8 cellular contexts compared by ENCODE assay signal in the genomic region with DNA sequence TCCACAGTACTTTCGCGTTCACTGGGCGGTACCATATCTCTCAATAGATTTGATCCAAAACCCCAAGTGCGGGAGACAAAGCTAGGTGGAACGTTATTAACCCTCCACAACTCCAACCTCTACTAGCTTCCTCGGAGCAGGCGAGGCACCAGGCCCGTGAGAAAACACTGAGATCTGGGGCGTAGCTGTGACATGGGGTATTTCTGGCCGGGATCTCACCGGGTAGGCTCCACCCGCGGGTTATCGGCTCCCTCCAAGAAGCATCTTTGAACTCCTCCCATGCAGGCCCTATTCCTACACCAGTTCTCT. TPM values are rescaled to one million over a fixed set of nuclear protein-coding genes. Genes with fewer than 3 reads are reported as not detected.
DNase-seq lines count a peak whose midpoint lies in the region; ATAC-seq, FAIRE-seq and TF ChIP-seq lines count a peak whose summit lies in the region.

No MANE protein-coding gene starts in this region.

- H3K4me2 ChIP-seq in PC-3 (ENCODE audit: low read length), result peak overlapping the region; percentile 88
- H3K4me2 ChIP-seq in endothelial cell of umbilical vein (ENCODE audit: insufficient read depth, low read length), result peak overlapping the region; percentile 76

- H3K4me3 ChIP-seq in PC-3 (ENCODE audit: low read length) (peak overlapping the region; percentile 97), endothelial cell of umbilical vein (replicated peaks in 1 of 3; ENCODE audit: insufficient read depth in 1 of 3, low read depth in 1 of 3, low read length in 3 of 3) (peak overlapping the region; percentile 6 to 76 (median 69))

- H3K36me3 ChIP-seq in PC-3 (ENCODE audit: low read depth, low read length) (no peaks in the 10 kb centered on the region), endothelial cell of umbilical vein (ENCODE audit: control insufficient read depth in 2 of 2, extremely low read depth in 1 of 2, insufficient read depth in 2 of 2, low read length in 2 of 2) (no peaks in the 10 kb centered on the region)

- H2AFZ ChIP-seq in PC-3 (ENCODE audit: low read length), result peak overlapping the region; percentile 98
- peak overlapping the region; percentile 82 for H2AFZ ChIP-seq in endothelial cell of umbilical vein (ENCODE audit: low read depth, low read length)

- ATAC-seq in HG02588 (IDR thresholded peaks at IDR 0.05; ENCODE audit: unreplicated experiment), result peak; percentile 57
- ATAC-seq in PC-3, result peak; percentile 61

- peak overlapping the region; percentile 96 for H3K27ac Mint-ChIP-seq in activated CD4-positive, alpha-beta T cell treated with anti-CD3 and anti-CD28 coated beads, Interleukin-2, amount 10 ng/mL, durations not matched to agents 24 days and 14 days
- peak overlapping the region; percentile 84 for H3K27ac Mint-ChIP-seq in nephron progenitor cell

- no peak for TF ChIP-seq POLR2A in endothelial cell of umbilical vein (IDR thresholded peaks at IDR 0.05; ENCODE audit: low read depth, low read length)

- H3K9me3 Mint-ChIP-seq in activated CD4-positive, alpha-beta T cell treated with anti-CD3 and anti-CD28 coated beads, Interleukin-2, amount 10 ng/mL, durations not matched to agents 24 days and 14 days, result no peaks in the 10 kb centered on the region
- H3K9me3 Mint-ChIP-seq in nephron progenitor cell, result no peaks in the 10 kb centered on the region

- peak overlapping the region; percentile 97 for H3K4me3 Mint-ChIP-seq in activated CD4-positive, alpha-beta T cell treated with anti-CD3 and anti-CD28 coated beads, Interleukin-2, amount 10 ng/mL, durations not matched to agents 24 days and 14 days
- peak overlapping the region; percentile 95 for H3K4me3 Mint-ChIP-seq in nephron progenitor cell

- H3K27ac ChIP-seq in PC-3 (ENCODE audit: low read length), result no peak overlapping the region
- peak overlapping the region; percentile 77 for H3K27ac ChIP-seq in endothelial cell of umbilical vein (ENCODE audit: insufficient read depth, low read depth, low read length)

- H3K27me3 Mint-ChIP-seq in activated CD4-positive, alpha-beta T cell treated with anti-CD3 and anti-CD28 coated beads, Interleukin-2, amount 10 ng/mL, durations not matched to agents 24 days and 14 days, result peaks cover 15% of the 10 kb centered on the region
- H3K27me3 Mint-ChIP-seq in nephron progenitor cell (ENCODE audit: low read depth, poor library complexity), result peaks cover 10% of the 10 kb centered on the region

- H3K9me1 ChIP-seq in endothelial cell of umbilical vein (replicated peaks; ENCODE audit: control insufficient read depth, extremely low read depth, insufficient read depth, low read length), result no peaks in the 10 kb centered on the region

- TF ChIP-seq CTCF in PC-3 (conservative IDR thresholded peaks at IDR 0.05; ENCODE audit: low read depth, low read length) (no peak), endothelial cell of umbilical vein (IDR thresholded peaks at IDR 0.05; ENCODE audit: extremely low read depth in 1 of 2, insufficient read depth in 1 of 2, low read depth in 1 of 2, low read length in 2 of 2) (no peak), nephron progenitor cell (IDR thresholded peaks at IDR 0.05) (no peak)

- CTCF ChIA-PET in PC-3 (lab: Charles Lee), result no interaction called here
- CTCF ChIA-PET in endothelial cell of umbilical vein (lab: Charles Lee), result interaction anchor here (1.3 kb wide), 1 partner anchor 12 kb away, joined by 4 read pairs; a partner anchor contains a TSS

- peaks cover 24% of the 10 kb centered on the region for H3K4me1 Mint-ChIP-seq in activated CD4-positive, alpha-beta T cell treated with anti-CD3 and anti-CD28 coated beads, Interleukin-2, amount 10 ng/mL, durations not matched to agents 24 days and 14 days
- peaks cover 28% of the 10 kb centered on the region for H3K4me1 Mint-ChIP-seq in nephron progenitor cell

- no peak for DNase-seq in activated CD4-positive, alpha-beta T cell treated with anti-CD3 and anti-CD28 coated beads, Interleukin-2, amount 10 ng/mL, durations not matched to agents 24 days and 14 days
- no peak for DNase-seq in activated CD4-positive, alpha-beta T cell treated with anti-CD3 and anti-CD28 coated beads for 48 hours
- DNase-seq in PC-3 (no peak), endothelial cell of umbilical vein (ENCODE audit: low read depth, low spot score) (no peak), nephron progenitor cell (no peak), kidney glomerular epithelial cell (lab: John Stamatoyannopoulos, UW) (no peak), DMS153 treated with DMSO at 0.1 percent for 48 hours (lab: John Stamatoyannopoulos, UW; ENCODE audit: unreplicated experiment) (no peak)

- dilution Hi-C loops in endothelial cell of umbilical vein (cut with MboI; ENCODE audit: extremely low pct_ligation_motif_present, low sequenced_read_pairs), result no loop called here

- H3K4me1 ChIP-seq in PC-3 (ENCODE audit: insufficient read depth, low read length) (peaks cover 11% of the 10 kb centered on the region; the same call in 1 of the 2 replicates), endothelial cell of umbilical vein (ENCODE audit: control insufficient read depth, extremely low read depth, insufficient read depth, low read length) (peaks cover 10% of the 10 kb centered on the region)

- H3K79me2 ChIP-seq in PC-3 (ENCODE audit: low read length) (peaks cover 25% of the 10 kb centered on the region), endothelial cell of umbilical vein (ENCODE audit: control insufficient read depth, insufficient read depth, low read length) (peaks cover 9% of the 10 kb centered on the region)

- H3F3A ChIP-seq in PC-3 (ENCODE audit: low read length, unreplicated experiment), result no peaks in the 10 kb centered on the region

- H3K9me2 ChIP-seq in PC-3 (replicated peaks; ENCODE audit: low read length), result no peaks in the 10 kb centered on the region

- H3K27me3 ChIP-seq in PC-3 (ENCODE audit: low read length), result no peaks in the 10 kb centered on the region
- H3K27me3 ChIP-seq in endothelial cell of umbilical vein (ENCODE audit: control insufficient read depth in 2 of 2, insufficient read depth in 2 of 2, low read length in 2 of 2), result peaks cover 1 to 11% of the 10 kb centered on the region in 2 experiments

- peaks cover 4% of the 10 kb centered on the region for H3K36me3 Mint-ChIP-seq in activated CD4-positive, alpha-beta T cell treated with anti-CD3 and anti-CD28 coated beads, Interleukin-2, amount 10 ng/mL, durations not matched to agents 24 days and 14 days (ENCODE audit: low read depth)
- H3K36me3 Mint-ChIP-seq in nephron progenitor cell (ENCODE audit: low read depth), result no peaks in the 10 kb centered on the region

- H4K20me1 ChIP-seq in PC-3 (ENCODE audit: low read length), result no peaks in the 10 kb centered on the region
- H4K20me1 ChIP-seq in endothelial cell of umbilical vein (replicated peaks; ENCODE audit: control insufficient read depth, extremely low read depth, insufficient read depth, low read length), result no peaks in the 10 kb centered on the region

- no peak for FAIRE-seq in endothelial cell of umbilical vein (lab: Jason Lieb, UNC)

- BruUV-seq in PC-3 (replicated peaks; lab: Mats Ljungman, UMichigan) (TSS peak; percentile 90), endothelial cell of umbilical vein (replicated peaks; lab: Mats Ljungman, UMichigan) (TSS peak; percentile 90)

- POLR2A ChIA-PET in PC-3 (lab: Charles Lee; ENCODE audit: unreplicated experiment) (no interaction called here), endothelial cell of umbilical vein (lab: Charles Lee) (no interaction called here)

- H3K9ac ChIP-seq in PC-3 (ENCODE audit: low read length) (peak overlapping the region; percentile 91), endothelial cell of umbilical vein (replicated peaks; ENCODE audit: extremely low read depth, insufficient read depth, low read length) (peak overlapping the region; percentile 77)

- H3K9me3 ChIP-seq in PC-3 (ENCODE audit: low read length) (no peaks in the 10 kb centered on the region), endothelial cell of umbilical vein (replicated peaks; ENCODE audit: control insufficient read depth, insufficient read depth, low read length) (no peaks in the 10 kb centered on the region)

- intact Hi-C loops in activated CD4-positive, alpha-beta T cell treated with anti-CD3 and anti-CD28 coated beads, Interleukin-2, amount 10 ng/mL, durations not matched to agents 24 days and 14 days (cut with micrococcal nuclease), result loop anchor here (1.0 to 5.0 kb wide), 6 partner anchors 12 to 1422 kb away; a partner anchor contains a TSS
- intact Hi-C loops in PC-3 (cut with micrococcal nuclease) (no loop called here), endothelial cell of umbilical vein (cut with micrococcal nuclease) (loop anchor here (10.0 kb wide), 1 partner anchor 1016 kb away; a partner anchor contains a TSS)

TF ChIP-seq in endothelial cell of umbilical vein, 7 proteins besides CTCF, POLR2A, EP300 and RAD21 (continues in another document):
- TF ChIP-seq MYC (IDR thresholded peaks at IDR 0.05; ENCODE audit: low read depth, low read length) (no peak), JUN (IDR thresholded peaks at IDR 0.05; ENCODE audit: borderline replicate concordance, insufficient read depth, insufficient read length, low read depth) (no peak)

RNA-seq across cellular contexts. Expression of a gene that starts 0.3 kb away (rescaled TPM):
- total RNA-seq in activated CD4-positive, alpha-beta T cell treated with anti-CD3 and anti-CD28 coated beads, Interleukin-2, amount 10 ng/mL, durations not matched to agents 24 days and 14 days, result 47.0 and 49.4 TPM in 2 replicates
- 31.4 and 42.1 TPM in 2 replicates for total RNA-seq in PC-3 (2014; rRNA removed)
- total RNA-seq in endothelial cell of umbilical vein, result 30.0 and 31.1 TPM in 2 replicates
- 12.8 and 13.5 TPM in 2 replicates for polyA plus RNA-seq in endothelial cell of umbilical vein
- 13.0 and 13.5 TPM in 2 replicates for polyA plus RNA-seq in endothelial cell of umbilical vein (2011; cell fraction: cytosol; rRNA removed)
- polyA plus RNA-seq in endothelial cell of umbilical vein (2011; cell fraction: nucleus; rRNA removed), result 16.1 and 17.6 TPM in 2 replicates
- polyA plus RNA-seq in endothelial cell of umbilical vein (2012), result 20.1 and 29.0 TPM in 2 replicates
- polyA minus RNA-seq in endothelial cell of umbilical vein, result 24.9 and 27.0 TPM in 2 replicates
- polyA minus RNA-seq in endothelial cell of umbilical vein (2011; cell fraction: cytosol; rRNA and poly(A)+ RNA removed), result 21.8 TPM
- 14.4 and 20.7 TPM in 2 replicates for polyA minus RNA-seq in endothelial cell of umbilical vein (2011; cell fraction: nucleus; rRNA and poly(A)+ RNA removed)

RNA-seq across cellular contexts. Expression of a gene that starts 12.0 kb away (rescaled TPM):
- 1.6 TPM in 2 replicates for total RNA-seq in activated CD4-positive, alpha-beta T cell treated with anti-CD3 and anti-CD28 coated beads, Interleukin-2, amount 10 ng/mL, durations not matched to agents 24 days and 14 days
- total RNA-seq in PC-3 (2014; rRNA removed), result 1.4 TPM in 1 of 2 replicates, not detected in the other
- 0.37 and 0.38 TPM in 2 replicates for total RNA-seq in endothelial cell of umbilical vein
- polyA plus RNA-seq in endothelial cell of umbilical vein, result 0.17 TPM in 1 of 2 replicates, not detected in the other
- 0.10 TPM in 1 of 2 replicates, not detected in the other for polyA plus RNA-seq in endothelial cell of umbilical vein (2011; cell fraction: cytosol; rRNA removed)
- 0.42 and 0.43 TPM in 2 replicates for polyA plus RNA-seq in endothelial cell of umbilical vein (2011; cell fraction: nucleus; rRNA removed)
- 0.53 TPM in 1 of 2 replicates, not detected in the other for polyA plus RNA-seq in endothelial cell of umbilical vein (2012)
- polyA minus RNA-seq in endothelial cell of umbilical vein, result 0.39 TPM in 1 of 2 replicates, not detected in the other
- not detected for polyA minus RNA-seq in endothelial cell of umbilical vein (2011; cell fraction: cytosol; rRNA and poly(A)+ RNA removed)
- 1.2 TPM in 1 of 2 replicates, not detected in the other for polyA minus RNA-seq in endothelial cell of umbilical vein (2011; cell fraction: nucleus; rRNA and poly(A)+ RNA removed)
